In genomic region chr5:545641-546375, GRCh38 we compare ENCODE assay signal across 1 cellular context.
TF ChIP-seq lines count a peak whose summit lies in the region.

No MANE protein-coding gene starts in this region.

TF ChIP-seq in HepG2, 621 proteins besides CTCF, POLR2A, EP300 and RAD21:
- no peak for TF ChIP-seq MTF2 (CRISPR knock-in tag; IDR thresholded peaks at IDR 0.05; ENCODE audit: borderline replicate concordance)
- TF ChIP-seq HNRNPH1 (optimal IDR thresholded peaks at IDR 0.05; ENCODE audit: low read depth, low read length): no peak
- TF ChIP-seq KDM6A (CRISPR knock-in tag; IDR thresholded peaks at IDR 0.05; ENCODE audit: low read depth): no peak
- no peak for TF ChIP-seq GLMP (CRISPR knock-in tag; IDR thresholded peaks at IDR 0.05; ENCODE audit: borderline replicate concordance)
TF ChIP-seq in HepG2: peak in this region for 0.
